Comparison of ENCODE assay signal across 20 cellular contexts in genomic region chr2:26670171-26670570, GRCh38. TPM values are rescaled to one million over a fixed set of nuclear protein-coding genes. Genes with fewer than 3 reads are reported as not detected.
DNase-seq lines count a peak whose midpoint lies in the region; ATAC-seq, FAIRE-seq and TF ChIP-seq lines count a peak whose summit lies in the region.
"Had no signal": no experiment of that assay in that cellular context is flagged by ENCODE, and none has a peak within 500 bp of the region (broad histone marks: within the 10 kb centered on the region; RNA-seq: fewer than 3 reads in every experiment).

No MANE protein-coding gene starts in this region.

- peak overlapping the region; percentile 31 for H3K4me2 ChIP-seq in astrocyte (ENCODE audit: low read length)
- no peak overlapping the region for H3K4me2 ChIP-seq in hepatocyte
- H3K4me2 ChIP-seq: SK-N-SH had no signal

- H3K9ac ChIP-seq in astrocyte (ENCODE audit: low read length), result no peak overlapping the region
- H3K9ac ChIP-seq: SK-N-SH had no signal

- 54% methylated on average over 3 of the region's 3 CpGs for WGBS in hepatocyte (ENCODE audit: low lambda C conversion rate, missing lambda C conversion rate)
- WGBS in stomach, 5 donors, result 23 to 41% (median 32%) methylated on average over 3 of the region's 3 CpGs

- H3K27ac ChIP-seq in astrocyte (ENCODE audit: low read depth, low read length), result no peak overlapping the region
- peak overlapping the region; percentile 46 for H3K27ac ChIP-seq in hepatocyte
- no peak overlapping the region for H3K27ac ChIP-seq in stomach

- H3K36me3 ChIP-seq in astrocyte (ENCODE audit: insufficient read depth, low read length) (no peaks in the 10 kb centered on the region), hepatocyte (replicated peaks; ENCODE audit: insufficient read depth, low read depth) (no peaks in the 10 kb centered on the region), stomach (no peaks in the 10 kb centered on the region)

- TF ChIP-seq EP300 in stomach (IDR thresholded peaks at IDR 0.05), result no peak

- H3K4me3 Mint-ChIP-seq in HFFc6 (no peak overlapping the region), astrocyte (ENCODE audit: unreplicated experiment) (no peak overlapping the region), type B pancreatic cell (no peak overlapping the region)
- H3K4me3 Mint-ChIP-seq: activated CD4-positive, alpha-beta memory T cell treated with anti-CD3 and anti-CD28 coated beads for 36 hours; activated T-helper 1 cell treated with anti-CD3 and anti-CD28 coated beads, Interleukin-12 subunit alpha, Interleukin-12 subunit beta, Interleukin-2, Interleukin-4 antibody, amounts not matched to agents 30 ng/mL and 10 ng/mL and 1 ng/mL, durations not matched to agents 14 hours and 24 hours and 36 hours; CD14-positive monocyte; neural crest cell; stimulated activated naive B cell treated with anti-CD40 and anti-IgM and Interleukin-4, amounts not matched to agents 10 μg/mL and 1 μg/mL and 100 μg/mL, for 72 hours had no signal

- H3K4me1 ChIP-seq in astrocyte (ENCODE audit: insufficient read depth, low read length), result peaks cover 12% of the 10 kb centered on the region
- H3K4me1 ChIP-seq in hepatocyte (ENCODE audit: insufficient read depth), result peaks cover 10% of the 10 kb centered on the region
- peaks cover 0 to 4% (median 0%) of the 10 kb centered on the region in 4 donors for H3K4me1 ChIP-seq in stomach

- intact Hi-C loops in left colon (cut with DNase I, micrococcal nuclease), result no loop called here
- intact Hi-C loops in stomach (cut with DNase I; ENCODE audit: low total_unique reads), result no loop called here

- no peak for ATAC-seq in left colon
- ATAC-seq: stimulated activated naive B cell treated with anti-CD40 and anti-IgM and Interleukin-4, amounts not matched to agents 10 μg/mL and 1 μg/mL and 100 μg/mL, for 72 hours had no signal

- no peak overlapping the region for H3K27ac Mint-ChIP-seq in HFFc6
- no peak overlapping the region for H3K27ac Mint-ChIP-seq in astrocyte (ENCODE audit: unreplicated experiment)
- peak overlapping the region; percentile 51 for H3K27ac Mint-ChIP-seq in type B pancreatic cell
- H3K27ac Mint-ChIP-seq: activated CD4-positive, alpha-beta memory T cell treated with anti-CD3 and anti-CD28 coated beads for 36 hours; activated T-helper 1 cell treated with anti-CD3 and anti-CD28 coated beads, Interleukin-12 subunit alpha, Interleukin-12 subunit beta, Interleukin-2, Interleukin-4 antibody, amounts not matched to agents 30 ng/mL and 10 ng/mL and 1 ng/mL, durations not matched to agents 14 hours and 24 hours and 36 hours; stimulated activated naive B cell treated with anti-CD40 and anti-IgM and Interleukin-4, amounts not matched to agents 10 μg/mL and 1 μg/mL and 100 μg/mL, for 72 hours had no signal

- H3K9me3 Mint-ChIP-seq in HFFc6, result no peaks in the 10 kb centered on the region
- H3K9me3 Mint-ChIP-seq in astrocyte (ENCODE audit: unreplicated experiment), result peaks cover 5% of the 10 kb centered on the region
- no peaks in the 10 kb centered on the region for H3K9me3 Mint-ChIP-seq in type B pancreatic cell
- H3K9me3 Mint-ChIP-seq: activated CD4-positive, alpha-beta memory T cell treated with anti-CD3 and anti-CD28 coated beads for 36 hours; activated T-helper 1 cell treated with anti-CD3 and anti-CD28 coated beads, Interleukin-12 subunit alpha, Interleukin-12 subunit beta, Interleukin-2, Interleukin-4 antibody, amounts not matched to agents 30 ng/mL and 10 ng/mL and 1 ng/mL, durations not matched to agents 14 hours and 24 hours and 36 hours; neural crest cell had no signal

- no peak overlapping the region for H3K4me3 ChIP-seq in astrocyte (ENCODE audit: insufficient read depth, low read depth, low read length)
- H3K4me3 ChIP-seq in hepatocyte, result no peak overlapping the region
- no peak overlapping the region for H3K4me3 ChIP-seq in stomach

- peaks cover 21% of the 10 kb centered on the region for H3K4me1 Mint-ChIP-seq in HFFc6 (ENCODE audit: low read depth)
- H3K4me1 Mint-ChIP-seq in astrocyte (ENCODE audit: low read depth, unreplicated experiment), result peaks cover 17% of the 10 kb centered on the region
- H3K4me1 Mint-ChIP-seq in type B pancreatic cell (ENCODE audit: unreplicated experiment), result peaks cover 5% of the 10 kb centered on the region
- H3K4me1 Mint-ChIP-seq: CD14-positive monocyte; neural crest cell; stimulated activated naive B cell treated with anti-CD40 and anti-IgM and Interleukin-4, amounts not matched to agents 10 μg/mL and 1 μg/mL and 100 μg/mL, for 72 hours had no signal

- H3K27me3 ChIP-seq in astrocyte (ENCODE audit: insufficient read depth, low read length) (peaks cover 15% of the 10 kb centered on the region), hepatocyte (no peaks in the 10 kb centered on the region), stomach (peaks cover 0 to 68% (median 7%) of the 10 kb centered on the region in 3 donors)

- H3K79me2 ChIP-seq in astrocyte (ENCODE audit: insufficient read depth, low read length) (no peaks in the 10 kb centered on the region), hepatocyte (no peaks in the 10 kb centered on the region)

- TF ChIP-seq POLR2A in stomach (IDR thresholded peaks at IDR 0.05), result no peak

- no peaks in the 10 kb centered on the region for H3K9me2 ChIP-seq in hepatocyte (replicated peaks; ENCODE audit: insufficient read depth)
- H3K9me2 ChIP-seq: SK-N-SH had no signal

- no peak for TF ChIP-seq CTCF in HFFc6 (IDR thresholded peaks at IDR 0.05)
- TF ChIP-seq CTCF in astrocyte (IDR thresholded peaks at IDR 0.05; ENCODE audit: insufficient read depth, low read depth, low read length), result no peak
- TF ChIP-seq CTCF in hepatocyte (IDR thresholded peaks at IDR 0.05; ENCODE audit: poor library complexity), result no peak
- no peak for TF ChIP-seq CTCF in type B pancreatic cell (conservative IDR thresholded peaks at IDR 0.05)
- no peak for TF ChIP-seq CTCF in stomach (IDR thresholded peaks at IDR 0.05)

- H3K36me3 Mint-ChIP-seq in HFFc6 (ENCODE audit: low read depth), result no peaks in the 10 kb centered on the region
- H3K36me3 Mint-ChIP-seq in astrocyte (ENCODE audit: low read depth, unreplicated experiment), result peaks cover 1% of the 10 kb centered on the region
- H3K36me3 Mint-ChIP-seq in type B pancreatic cell, result no peaks in the 10 kb centered on the region
- H3K36me3 Mint-ChIP-seq: activated CD4-positive, alpha-beta memory T cell treated with anti-CD3 and anti-CD28 coated beads for 36 hours; CD14-positive monocyte; stimulated activated naive B cell treated with anti-CD40 and anti-IgM and Interleukin-4, amounts not matched to agents 10 μg/mL and 1 μg/mL and 100 μg/mL, for 72 hours had no signal

- H2AFZ ChIP-seq in astrocyte (ENCODE audit: low read depth, low read length) (no peak overlapping the region), hepatocyte (no peak overlapping the region)

- no peak for FAIRE-seq in astrocyte (lab: Jason Lieb, UNC)

- DNase-seq in HFFc6 (peak; percentile 20), astrocyte (ENCODE audit: low read depth) (peak; percentile 50), hepatocyte (ENCODE audit: low spot score) (peak; percentile 36), type B pancreatic cell (ENCODE audit: extremely low spot score, unreplicated experiment) (no peak), left colon (no peak), stomach (no peak)
- DNase-seq in activated CD4-positive, alpha-beta T cell treated with anti-CD3 and anti-CD28 coated beads for 48 hours, result no peak
- DNase-seq: activated CD4-positive, alpha-beta memory T cell treated with anti-CD3 and anti-CD28 coated beads for 36 hours; KBM-7; NCI-H1436; NCI-H345; SK-N-SH; stimulated activated naive B cell treated with anti-CD40 and anti-IgM and Interleukin-4, amounts not matched to agents 10 μg/mL and 1 μg/mL and 100 μg/mL, for 72 hours had no signal

- no peaks in the 10 kb centered on the region for H3K9me3 ChIP-seq in astrocyte (ENCODE audit: insufficient read depth, low read depth, low read length)
- no peaks in the 10 kb centered on the region for H3K9me3 ChIP-seq in hepatocyte (ENCODE audit: low read depth)
- peaks cover 0 to 9% (median 6%) of the 10 kb centered on the region in 4 donors for H3K9me3 ChIP-seq in stomach
- H3K9me3 ChIP-seq: SK-N-SH had no signal

- H4K20me1 ChIP-seq in astrocyte (ENCODE audit: insufficient read depth, low read length), result no peaks in the 10 kb centered on the region
- H4K20me1 ChIP-seq in hepatocyte (ENCODE audit: insufficient read depth, poor library complexity, severe bottlenecking), result no peaks in the 10 kb centered on the region

- H3K27me3 Mint-ChIP-seq in HFFc6 (ENCODE audit: insufficient read depth), result peaks cover 33% of the 10 kb centered on the region
- peaks cover 42% of the 10 kb centered on the region for H3K27me3 Mint-ChIP-seq in astrocyte (ENCODE audit: low read depth, unreplicated experiment)
- peaks cover 13% of the 10 kb centered on the region for H3K27me3 Mint-ChIP-seq in type B pancreatic cell

RNA-seq across cellular contexts. Expression of gene KCNK3, which starts 22.4 kb away (rescaled TPM):
- total RNA-seq in HFFc6 (2021; fragmentation: NEBNext Ultra II Directional; extraction: Animal tissue kit (Norgen Biotek cat#: 25700)), result not detected
- 1.9 and 2.3 TPM in 2 replicates for total RNA-seq in astrocyte
- 9.4 and 10.5 TPM in 2 replicates for total RNA-seq in hepatocyte
- 8.2 and 9.0 TPM in 2 replicates for polyA plus RNA-seq in hepatocyte
- total RNA-seq in type B pancreatic cell (ENCODE audit: low replicate concordance), result 2.7 and 7.7 TPM in 2 replicates
- 1 to 10 TPM in 1 of 2 donors, under 1 TPM in 1; 0.79 to 1.5 TPM for total RNA-seq in left colon
- total RNA-seq in stomach, result 10 to 100 TPM in 1 of 5 donors, 1 to 10 TPM in 3, under 1 TPM in 1; 0.87 to 22.8 (median 2.0) TPM
- 1 to 10 TPM in 2 of 3 donors, under 1 TPM in 1; 0.62 to 2.8 (median 1.8) TPM for polyA plus RNA-seq in stomach
- total RNA-seq: activated CD4-positive, alpha-beta memory T cell treated with anti-CD3 and anti-CD28 coated beads for 36 hours; activated T-helper 1 cell treated with anti-CD3 and anti-CD28 coated beads, Interleukin-12 subunit alpha, Interleukin-12 subunit beta, Interleukin-2, Interleukin-4 antibody, amounts not matched to agents 30 ng/mL and 10 ng/mL and 1 ng/mL, durations not matched to agents 14 hours and 24 hours and 36 hours; dermis microvascular lymphatic vessel endothelial cell had no signal
- polyA plus RNA-seq: CD14-positive monocyte, fibroblast of lung had no signal

RNA-seq across cellular contexts. Expression of gene CIB4, which starts 29.0 kb away (rescaled TPM):
- not detected for total RNA-seq in HFFc6 (2021; fragmentation: NEBNext Ultra II Directional; extraction: Animal tissue kit (Norgen Biotek cat#: 25700))
- not detected in 2 replicates for total RNA-seq in astrocyte
- not detected in 2 replicates for total RNA-seq in hepatocyte
- 0.29 TPM in 1 of 2 replicates, not detected in the other for polyA plus RNA-seq in hepatocyte
- not detected in 2 replicates for total RNA-seq in type B pancreatic cell (ENCODE audit: low replicate concordance)
- not detected for total RNA-seq in left colon
- 1 to 10 TPM in 1 of 5 donors, not detected in 4; 1.8 TPM for total RNA-seq in stomach
- polyA plus RNA-seq in stomach, result 1 to 10 TPM in 1 of 3 donors, not detected in 2; 1.8 TPM
- total RNA-seq: activated CD4-positive, alpha-beta memory T cell treated with anti-CD3 and anti-CD28 coated beads for 36 hours; activated T-helper 1 cell treated with anti-CD3 and anti-CD28 coated beads, Interleukin-12 subunit alpha, Interleukin-12 subunit beta, Interleukin-2, Interleukin-4 antibody, amounts not matched to agents 30 ng/mL and 10 ng/mL and 1 ng/mL, durations not matched to agents 14 hours and 24 hours and 36 hours; dermis microvascular lymphatic vessel endothelial cell; fibroblast of lung; lower leg skin; neural crest cell; skeletal muscle tissue had no signal
- polyA plus RNA-seq: CD14-positive monocyte, fibroblast of lung, SK-N-SH had no signal

Comparison
In these comparisons a context has a peak if more than half of its experiments do, and no peak if none do; other contexts are left out.
1. DNase-seq: peak in HFFc6 (single experiment), astrocyte (single experiment) and hepatocyte (single experiment); none in type B pancreatic cell (single experiment), left colon (0 of 2), activated CD4-positive, alpha-beta T cell treated with anti-CD3 and anti-CD28 coated beads for 48 hours (single experiment) and stomach (single experiment).